In genomic region chr19:17305211-17305516, GRCh38 we compare ENCODE assay signal across 2 cellular contexts.
TF ChIP-seq lines count a peak whose summit lies in the region.

No MANE protein-coding gene starts in this region.

TF ChIP-seq in SK-N-SH, 30 proteins besides CTCF, POLR2A, EP300 and RAD21:
- 0 out of 2 replicates have a peak, but pooled peaks have one; percentile 47 for TF ChIP-seq REST (IDR thresholded peaks at IDR 0.05; ENCODE audit: low read depth, low read length)
- TF ChIP-seq USF2 (IDR thresholded peaks at IDR 0.05; ENCODE audit: borderline replicate concordance, low read depth, low read length), result no peak
- TF ChIP-seq FOSL2 (IDR thresholded peaks at IDR 0.05; ENCODE audit: borderline replicate concordance, low read depth), result no peak
- TF ChIP-seq TCF12 (IDR thresholded peaks at IDR 0.05), result peak; percentile 97
- TF ChIP-seq SMC3 (IDR thresholded peaks at IDR 0.05; ENCODE audit: low read depth, low read length), result no peak
- TF ChIP-seq IRF3 (IDR thresholded peaks at IDR 0.05; ENCODE audit: low read depth, low read length), result peak; percentile 2; the same call in 1 of the 2 replicates
- no peak; the same call in 1 of the 2 replicates for TF ChIP-seq JUND (IDR thresholded peaks at IDR 0.05)
- no peak for TF ChIP-seq FOXM1 (IDR thresholded peaks at IDR 0.05; ENCODE audit: low read depth)
- TF ChIP-seq EZH2phosphoT487 (IDR thresholded peaks at IDR 0.05; ENCODE audit: borderline replicate concordance, low read depth), result no peak
- peak; percentile 19; the same call in 1 of the 2 replicates for TF ChIP-seq RXRA (IDR thresholded peaks at IDR 0.05; ENCODE audit: borderline replicate concordance, low read depth)
- no peak for TF ChIP-seq MEF2A (IDR thresholded peaks at IDR 0.05; ENCODE audit: borderline replicate concordance, low read depth)
- no peak; the same call in 1 of the 2 replicates for TF ChIP-seq PBX3 (IDR thresholded peaks at IDR 0.05)
- peak; percentile 98 for TF ChIP-seq SIN3A (IDR thresholded peaks at IDR 0.05; ENCODE audit: borderline replicate concordance, low read depth, low read length)
- TF ChIP-seq ZBTB33 (IDR thresholded peaks at IDR 0.05; ENCODE audit: borderline replicate concordance, low read depth), result no peak
- peak; percentile 85; the same call in 1 of the 2 replicates for TF ChIP-seq RCOR1 (IDR thresholded peaks at IDR 0.05; ENCODE audit: low read length)
- peak; percentile 98 for TF ChIP-seq NFIC (IDR thresholded peaks at IDR 0.05; ENCODE audit: borderline replicate concordance)

TF ChIP-seq in SK-N-SH treated with all-trans-retinoic acid at 6 μM for 48 hours, 23 proteins besides CTCF, POLR2A, EP300 and RAD21 (continued from another document):
- TF ChIP-seq CSRNP3 (CRISPR knock-in tag; IDR thresholded peaks at IDR 0.05) (no peak), ARNTL (CRISPR knock-in tag; IDR thresholded peaks at IDR 0.05; ENCODE audit: borderline replicate concordance, low read depth) (no peak), CSDC2 (CRISPR knock-in tag; IDR thresholded peaks at IDR 0.05) (no peak), TOX (CRISPR knock-in tag; IDR thresholded peaks at IDR 0.05; ENCODE audit: borderline replicate concordance) (no peak), ESRRG (CRISPR knock-in tag; IDR thresholded peaks at IDR 0.05) (no peak), ZNF8 (CRISPR knock-in tag; IDR thresholded peaks at IDR 0.05) (no peak), OSR1 (CRISPR knock-in tag; IDR thresholded peaks at IDR 0.05) (no peak)
TF ChIP-seq in SK-N-SH treated with all-trans-retinoic acid at 6 μM for 48 hours: peak in this region for 0.
